ENCODE assay signal across 17 cellular contexts in genomic region chr13:75430618-75431209, GRCh38. TPM values are rescaled to one million over a fixed set of nuclear protein-coding genes. Genes with fewer than 3 reads are reported as not detected.
DNase-seq lines count a peak whose midpoint lies in the region; ATAC-seq, FAIRE-seq and TF ChIP-seq lines count a peak whose summit lies in the region.
"Had no signal": no experiment of that assay in that cellular context is flagged by ENCODE, and none has a peak within 500 bp of the region (broad histone marks: within the 10 kb centered on the region; RNA-seq: fewer than 3 reads in every experiment).

No MANE protein-coding gene starts in this region.

- 57% methylated on average over 4 of the region's 4 CpGs for WGBS in GM12878 (ENCODE audit: insufficient coverage, insufficient replicate concordance, low lambda C conversion rate, missing lambda C conversion rate)
- 58% methylated on average over 4 of the region's 4 CpGs for WGBS in right cardiac atrium

- H3K27me3 ChIP-seq in GM12878 (replicated peaks in 1 of 2; ENCODE audit: control insufficient read depth in 2 of 2, insufficient read depth in 2 of 2, low read length in 1 of 2) (no peaks in the 10 kb centered on the region), right cardiac atrium (ENCODE audit: control insufficient read depth, insufficient read depth) (no peaks in the 10 kb centered on the region)

- FAIRE-seq in GM18507 (lab: Jason Lieb, UNC) (peak; percentile 54), GM12878 (lab: Jason Lieb, UNC) (no peak)

- H3K9me3 ChIP-seq in GM12878 (replicated peaks; ENCODE audit: control insufficient read depth, insufficient read depth, low read length) (peaks cover 2% of the 10 kb centered on the region), right cardiac atrium (ENCODE audit: control insufficient read depth, low read length) (no peaks in the 10 kb centered on the region)
- H3K9me3 ChIP-seq: SK-N-SH had no signal

- BruUV-seq in GM12878 (replicated peaks; lab: Mats Ljungman, UMichigan): no TSS peak

- DNase-seq in DMS 273 treated with DMSO at 0.1 percent for 48 hours (lab: John Stamatoyannopoulos, UW) (peak; percentile 43), GM18507 (ENCODE audit: extremely low spot score, insufficient read length, low read depth) (no peak), GM12878 (ENCODE audit: low read depth, low spot score) (no peak), right cardiac atrium (no peak), NCI-H1436 treated with DMSO at 0.1 percent for 48 hours (lab: John Stamatoyannopoulos, UW) (no peak)
- DNase-seq in central memory CD4-positive, alpha-beta T cell: no peak
- DNase-seq: CD4-positive, alpha-beta T cell; KG1; NCI-H1092 treated with DMSO at 0.1 percent for 48 hours; NCI-H1930; NCI-H526 treated with DMSO at 0.1 percent for 48 hours; PC-9; SK-N-SH had no signal

- H3K4me1 ChIP-seq in GM12878 (ENCODE audit: control insufficient read depth, insufficient read depth, low read length) (no peaks in the 10 kb centered on the region), right cardiac atrium (ENCODE audit: control insufficient read depth, insufficient read depth, low read length) (peaks cover 5% of the 10 kb centered on the region)

- ATAC-seq in GM12878: no peak
- ATAC-seq in right cardiac atrium: peak; percentile 52 to 53
- no peak for ATAC-seq in esophagus mucosa
- ATAC-seq in GM18907 (IDR thresholded peaks at IDR 0.05; ENCODE audit: unreplicated experiment): no peak
- ATAC-seq: HCT116 had no signal

- TF ChIP-seq EP300 in GM12878 (IDR thresholded peaks at IDR 0.05; ENCODE audit: borderline replicate concordance in 1 of 2, control insufficient read depth in 1 of 2, low read depth in 2 of 2, low read length in 2 of 2): no peak

- H3K4me2 ChIP-seq in GM12878 (ENCODE audit: control insufficient read depth, insufficient read depth): no peak overlapping the region
- H3K4me2 ChIP-seq: PC-9, SK-N-SH had no signal

- CTCF ChIA-PET in GM12878 (lab: Yijun Ruan, JAX): interaction anchor here (1.1 to 3.3 kb wide), 8 partner anchors 11 to 119 kb away, joined by 3 to 17 read pairs (median 6); partner anchors contain the start of genes TBC1D4 and UCHL3

- no peak overlapping the region for H3K9ac ChIP-seq in GM12878 (ENCODE audit: control insufficient read depth, insufficient read depth, low read length)
- H3K9ac ChIP-seq: SK-N-SH had no signal

- in situ Hi-C loops in GM12878 (cut with MboI): no loop called here

- H3K27ac ChIP-seq in GM12878 (ENCODE audit: control insufficient read depth, insufficient read depth) (no peak overlapping the region), right cardiac atrium (ENCODE audit: low read length) (peak overlapping the region; percentile 24)
- H3K27ac ChIP-seq: HL-60, PC-9 had no signal

- POLR2A ChIA-PET in GM12878 (lab: Charles Lee): interaction anchor here (0.9 to 1.1 kb wide), 2 partner anchors 11 to 12 kb away, joined by 3 read pairs; no protein-coding TSS in a partner anchor

- H2AFZ ChIP-seq in GM12878 (ENCODE audit: control insufficient read depth, low read depth, low read length): no peak overlapping the region
- H2AFZ ChIP-seq: PC-9 had no signal

- SMC1A ChIA-PET in GM12878 (lab: Charles Lee; ENCODE audit: uncharacterized antibody, unreplicated experiment): interaction anchor here (0.6 to 3.3 kb wide), 7 partner anchors 9 to 203 kb away, joined by 3 to 18 read pairs (median 11); no protein-coding TSS in a partner anchor

- H4K20me1 ChIP-seq in GM12878 (ENCODE audit: control insufficient read depth, insufficient read depth): no peaks in the 10 kb centered on the region

- H3K4me3 ChIP-seq in GM12878: no peak overlapping the region
- no peak overlapping the region for H3K4me3 ChIP-seq in right cardiac atrium (ENCODE audit: low read length)
- H3K4me3 ChIP-seq: PC-9 had no signal

- no peak for TF ChIP-seq RAD21 in GM12878 (IDR thresholded peaks at IDR 0.05; ENCODE audit: insufficient read depth, low read depth, low read length)

- intact Hi-C loops in GM12878 (cut with micrococcal nuclease; ENCODE audit: unreplicated experiment) (no loop called here), right cardiac atrium (cut with DNase I) (no loop called here)

- no peaks in the 10 kb centered on the region for H3K36me3 ChIP-seq in GM12878 (ENCODE audit: control insufficient read depth in 2 of 2, insufficient read depth in 2 of 2, low read length in 1 of 2)

- no peak for TF ChIP-seq POLR2A in GM12878 (IDR thresholded peaks at IDR 0.05; ENCODE audit: low read depth, low read length)

- TF ChIP-seq CTCF in GM12878 (IDR thresholded peaks at IDR 0.05 in 2 of 3, conservative IDR thresholded peaks at IDR 0.05 in 1 of 3; ENCODE audit: control insufficient read depth in 2 of 3, extremely low read depth in 1 of 3, insufficient read depth in 1 of 3, low read depth in 3 of 3, low read length in 3 of 3): no peak

- H3K79me2 ChIP-seq in GM12878 (ENCODE audit: control insufficient read depth, insufficient read depth, low read length): peaks cover 6% of the 10 kb centered on the region; the same call in 1 of the 2 replicates

- RAD21 ChIA-PET in GM12878 (lab: Charles Lee; ENCODE audit: unreplicated experiment): interaction anchor here (1.2 to 1.7 kb wide), 3 partner anchors 8 to 52 kb away, joined by 3 to 7 read pairs (median 4); partner anchors contain the start of gene TBC1D4

TF ChIP-seq in GM12878, 131 proteins besides CTCF, POLR2A, EP300 and RAD21:
- TF ChIP-seq CHD1 (IDR thresholded peaks at IDR 0.05; ENCODE audit: low read depth, low read length): no peak
- 0 out of 2 replicates have a peak, but pooled peaks have one; percentile 9 for TF ChIP-seq RUNX3 (IDR thresholded peaks at IDR 0.05; ENCODE audit: low read length)

RNA-seq across cellular contexts. Expression of gene TBC1D4, which starts 51.3 kb away (rescaled TPM):
- total RNA-seq in GM12878 (2013; cell fraction: nucleolus; rRNA removed): 25.7 and 28.4 TPM in 2 replicates
- total RNA-seq in GM12878 (2014; rRNA removed): 29.1 and 30.5 TPM in 2 replicates
- 31.9 and 32.0 TPM in 2 replicates for total RNA-seq in GM12878 (2014; rRNA removed; fragmentation: Illumina TruSeq; extraction: Trizol)
- total RNA-seq in GM12878 (2021): 38.0 and 38.6 TPM in 2 replicates
- polyA plus RNA-seq in GM12878 (2011; ENCODE audit: low read depth): 6.8 TPM
- polyA plus RNA-seq in GM12878 (2011; rRNA removed): 18.4 and 19.5 TPM in 2 replicates
- polyA plus RNA-seq in GM12878 (2011; cell fraction: cytosol; rRNA removed): 20.7 and 21.1 TPM in 2 replicates
- polyA plus RNA-seq in GM12878 (2011; cell fraction: nucleus; rRNA removed): 25.5 and 35.4 TPM in 2 replicates
- 14.4 and 16.9 TPM in 2 replicates for polyA plus RNA-seq in GM12878 (2012)
- polyA plus RNA-seq in GM12878 (2014; fragmentation: Illumina TruSeq; extraction: Trizol): 30.4 and 33.3 TPM in 2 replicates
- 10 to 100 TPM; 11.0 to 11.9 TPM for polyA plus RNA-seq in GM12878 (2014; fragmentation: Nextera tagmentation; extraction: Ambion mirVana)
- polyA plus RNA-seq in GM12878 (2014; rRNA removed): 26.4 and 27.3 TPM in 2 replicates
- polyA plus RNA-seq in GM12878 (2016; fragmentation: Nextera tagmentation; extraction: Ambion mirVana): 10 to 100 TPM; 23.3 to 24.6 TPM
- polyA minus RNA-seq in GM12878 (2011; rRNA and poly(A)+ RNA removed): 36.4 and 38.9 TPM in 2 replicates
- 11.6 and 13.9 TPM in 2 replicates for polyA minus RNA-seq in GM12878 (2011; cell fraction: cytosol; rRNA and poly(A)+ RNA removed)
- 15.0 and 21.8 TPM in 2 replicates for polyA minus RNA-seq in GM12878 (2011; cell fraction: nucleus; rRNA and poly(A)+ RNA removed)
- 10 to 100 TPM; 51.2 to 69.4 (median 63.6) TPM for total RNA-seq in right cardiac atrium
- polyA plus RNA-seq in right cardiac atrium: 28.3 TPM
- total RNA-seq in esophagus mucosa: 12.2 TPM

Comparison
In these comparisons a context has a peak if more than half of its experiments do, and no peak if none do; other contexts are left out.
1. ATAC-seq: peak in right cardiac atrium (2 of 2); none in GM12878 (single experiment), esophagus mucosa (single experiment) and GM18907 (single experiment).